Comparison of ENCODE assay signal across 12 cellular contexts in the genomic region with DNA sequence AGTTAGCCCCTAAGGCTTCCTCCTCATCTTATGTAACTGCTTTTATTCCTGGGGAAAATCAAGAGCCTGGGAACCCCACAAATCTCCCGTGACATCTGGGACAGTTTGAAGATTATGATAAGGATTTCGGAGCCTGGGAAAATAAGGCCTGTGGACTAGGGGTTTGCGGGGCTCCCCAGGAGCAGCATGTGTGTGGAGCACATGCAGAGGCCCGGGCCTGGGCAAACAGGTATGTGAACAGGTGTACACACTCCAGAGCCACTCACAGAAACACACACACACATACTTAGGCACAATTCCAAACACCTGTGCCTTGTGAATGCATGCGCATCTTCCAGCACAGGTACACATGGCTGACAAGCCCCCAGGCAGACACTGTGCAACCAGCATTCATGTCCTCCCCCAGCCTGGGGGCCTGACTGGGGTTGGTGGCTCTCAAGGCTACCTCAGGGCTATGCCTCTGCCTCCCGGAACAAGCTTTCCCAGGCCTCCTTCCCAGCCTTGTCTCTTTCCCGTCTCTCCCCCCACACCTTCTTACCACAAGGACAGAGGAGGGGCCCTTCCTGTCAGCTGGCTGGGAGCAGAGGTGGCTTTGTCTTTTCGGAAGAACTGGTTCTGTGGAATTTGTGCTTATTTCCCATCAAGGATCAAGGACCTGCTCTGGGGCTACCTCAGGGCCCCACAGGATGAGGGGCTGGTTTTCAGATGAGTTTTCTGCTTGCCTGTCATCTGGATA. TPM values are rescaled to one million over a fixed set of nuclear protein-coding genes. Genes with fewer than 3 reads are reported as not detected.
DNase-seq lines count a peak whose midpoint lies in the region; ATAC-seq and TF ChIP-seq lines count a peak whose summit lies in the region.
"Had no signal": no experiment of that assay in that cellular context is flagged by ENCODE, and none has a peak within 500 bp of the region (broad histone marks: within the 10 kb centered on the region; RNA-seq: fewer than 3 reads in every experiment).

No MANE protein-coding gene starts in this region.

- no peaks in the 10 kb centered on the region for H3K9me3 ChIP-seq in mammary epithelial cell (replicated peaks; ENCODE audit: insufficient read depth, low read length)
- H3K9me3 ChIP-seq in breast epithelium, result no peaks in the 10 kb centered on the region
- H3K9me3 ChIP-seq in stomach, result no peaks in the 10 kb centered on the region

- no peaks in the 10 kb centered on the region for H3K79me2 ChIP-seq in mammary epithelial cell (ENCODE audit: insufficient read depth, low read length)

- no TSS peak for BruUV-seq in mammary epithelial cell (replicated peaks; lab: Mats Ljungman, UMichigan)

- H3K27ac ChIP-seq in mammary epithelial cell (ENCODE audit: insufficient read depth, low read depth, low read length), result no peak overlapping the region
- H3K27ac ChIP-seq in breast epithelium, result no peak overlapping the region
- no peak overlapping the region for H3K27ac ChIP-seq in stomach

- intact Hi-C loops in mammary epithelial cell (cut with micrococcal nuclease) (no loop called here), breast epithelium (cut with DNase I; ENCODE audit: low total_unique reads) (no loop called here), stomach (cut with DNase I; ENCODE audit: low total_unique reads) (no loop called here)

- H3K36me3 ChIP-seq in mammary epithelial cell (ENCODE audit: insufficient read depth, low read length) (no peaks in the 10 kb centered on the region), breast epithelium (no peaks in the 10 kb centered on the region), stomach (no peaks in the 10 kb centered on the region)

- H4K20me1 ChIP-seq in mammary epithelial cell (ENCODE audit: insufficient read depth, low read length), result no peaks in the 10 kb centered on the region

- H3K4me3 ChIP-seq in mammary epithelial cell (replicated peaks in 1 of 3; ENCODE audit: insufficient read depth in 1 of 3, low read depth in 2 of 3, low read length in 3 of 3) (no peak overlapping the region), breast epithelium (no peak overlapping the region), stomach (no peak overlapping the region)

- H3K4me2 ChIP-seq in mammary epithelial cell (ENCODE audit: insufficient read depth, low read depth, low read length), result peak overlapping the region; percentile 16

- ATAC-seq in GM21786 (IDR thresholded peaks at IDR 0.05; ENCODE audit: unreplicated experiment), result no peak
- ATAC-seq: stimulated activated effector memory CD8-positive, alpha-beta T cell treated with anti-CD3 and anti-CD28 coated beads, Interleukin-12 subunit alpha, Interleukin-12 subunit beta, amount 100 ng/mL, for 72 hours had no signal

- DNase-seq in mammary epithelial cell, result peak; percentile 19
- DNase-seq in breast epithelium (ENCODE audit: low spot score in 2 of 2), result no peak
- peak; percentile 80 for DNase-seq in NCI-H510A treated with DMSO at 0.1 percent for 48 hours (lab: John Stamatoyannopoulos, UW)
- peak; percentile 19 for DNase-seq in kidney tubule cell (ENCODE audit: low spot score)
- peak; percentile 24 for DNase-seq in stomach
- no peak for DNase-seq in NCI-H2227 treated with DMSO at 0.1 percent for 48 hours (lab: John Stamatoyannopoulos, UW)
- DNase-seq in AML-193 (lab: John Stamatoyannopoulos, UW), result no peak
- DNase-seq: dermis blood vessel endothelial cell; NCI-H1417; stimulated activated CD4-positive, alpha-beta T cell treated with anti-CD3 and anti-CD28 coated beads, Interleukin-4, amount 100 ng/mL, for 1 hour had no signal

- H3K4me1 ChIP-seq in mammary epithelial cell (ENCODE audit: insufficient read depth, low read length), result peaks cover 16% of the 10 kb centered on the region
- H3K4me1 ChIP-seq in breast epithelium, result peaks cover 0 to under 1% of the 10 kb centered on the region in 2 donors
- H3K4me1 ChIP-seq in stomach, result peaks cover 2 to 31% (median 4%) of the 10 kb centered on the region in 4 donors

- dilution Hi-C loops in mammary epithelial cell (cut with HindIII; ENCODE audit: low sequenced_read_pairs), result no loop called here

- H3K27me3 ChIP-seq in mammary epithelial cell (ENCODE audit: insufficient read depth, low read length), result no peaks in the 10 kb centered on the region
- peaks cover 0 to 10% of the 10 kb centered on the region in 2 donors for H3K27me3 ChIP-seq in breast epithelium
- H3K27me3 ChIP-seq in stomach, result peaks cover 0 to 37% (median 11%) of the 10 kb centered on the region in 3 donors

- TF ChIP-seq CTCF in mammary epithelial cell (conservative IDR thresholded peaks at IDR 0.05 in 1 of 2, IDR thresholded peaks at IDR 0.05 in 1 of 2; ENCODE audit: extremely low read depth in 1 of 2, insufficient read depth in 1 of 2, low read depth in 1 of 2, low read length in 2 of 2) (no peak), breast epithelium (IDR thresholded peaks at IDR 0.05) (no peak), stomach (IDR thresholded peaks at IDR 0.05) (no peak)

- no peak overlapping the region for H3K9ac ChIP-seq in mammary epithelial cell (ENCODE audit: insufficient read depth, low read length)

- TF ChIP-seq POLR2A in breast epithelium (IDR thresholded peaks at IDR 0.05) (no peak), stomach (IDR thresholded peaks at IDR 0.05) (no peak)

- WGBS in mammary epithelial cell (ENCODE audit: low coverage, missing lambda C conversion rate), result 70% methylated on average over 6 of the region's 8 CpGs
- WGBS in stomach, 5 donors, result 69 to 75% (median 74%) methylated on average over 8 of the region's 8 CpGs

- peak overlapping the region; percentile 28 for H2AFZ ChIP-seq in mammary epithelial cell (ENCODE audit: low read depth, low read length)

- in situ Hi-C loops in mammary epithelial cell (cut with MboI; ENCODE audit: low sequenced_read_pairs in 2 of 2), result no loop called here

- CTCF ChIA-PET in mammary epithelial cell (lab: Charles Lee; ENCODE audit: low non-redundant PET), result no interaction called here

- no peak for TF ChIP-seq EP300 in stomach (IDR thresholded peaks at IDR 0.05)

RNA-seq across cellular contexts. Expression of a gene that starts 2.6 kb away (rescaled TPM):
- total RNA-seq in mammary epithelial cell, result under 1 TPM; under 0.01 to 0.28 TPM
- 0.46 TPM for polyA plus RNA-seq in mammary epithelial cell
- not detected for polyA minus RNA-seq in mammary epithelial cell
- total RNA-seq in breast epithelium, result 1 to 10 TPM; 1.6 to 3.4 (median 1.9) TPM
- total RNA-seq in stomach, result 1 to 10 TPM in 1 of 5 donors, under 1 TPM in 1, not detected in 3; 0.29 to 1.3 TPM
- 1 to 10 TPM; 1.2 to 2.9 (median 2.1) TPM for polyA plus RNA-seq in stomach
- total RNA-seq: dermis blood vessel endothelial cell had no signal

RNA-seq across cellular contexts. Expression of a gene that starts 38.6 kb away (rescaled TPM):
- total RNA-seq in mammary epithelial cell, result 10 to 100 TPM; 19.5 to 25.4 TPM
- polyA plus RNA-seq in mammary epithelial cell, result 12.1 TPM
- polyA minus RNA-seq in mammary epithelial cell, result 17.2 TPM
- total RNA-seq in breast epithelium, result 10 to 100 TPM; 28.8 to 54.7 (median 38.2) TPM
- total RNA-seq in stomach, result 10 to 100 TPM; 29.9 to 66.5 (median 38.8) TPM
- 10 to 100 TPM in 2 of 3 donors, 1 to 10 TPM in 1; 5.0 to 13.1 (median 10.8) TPM for polyA plus RNA-seq in stomach

RNA-seq across cellular contexts. Expression of a gene that starts 51.4 kb away (rescaled TPM):
- total RNA-seq in mammary epithelial cell, result 10 to 100 TPM in 1 of 2 donors, 1 to 10 TPM in 1; 7.8 to 21.6 TPM
- polyA plus RNA-seq in mammary epithelial cell, result 27.6 TPM
- 31.5 TPM for polyA minus RNA-seq in mammary epithelial cell
- total RNA-seq in breast epithelium, result 1 to 10 TPM in 2 of 3 donors, under 1 TPM in 1; 0.32 to 7.6 (median 5.2) TPM
- 10 to 100 TPM in 1 of 5 donors, 1 to 10 TPM in 2, not detected in 2; 1.0 to 13.3 (median 1.3) TPM for total RNA-seq in stomach
- polyA plus RNA-seq in stomach, result 1 to 10 TPM in 1 of 3 donors, under 1 TPM in 1, not detected in 1; 0.81 to 4.7 TPM

Comparison
In these comparisons a context has a peak if more than half of its experiments do, and no peak if none do; other contexts are left out.
1. DNase-seq: peak in mammary epithelial cell (single experiment), NCI-H510A treated with DMSO at 0.1 percent for 48 hours (single experiment), kidney tubule cell (single experiment) and stomach (single experiment); none in breast epithelium (0 of 2), NCI-H2227 treated with DMSO at 0.1 percent for 48 hours (single experiment) and AML-193 (0 of 2).